In the genomic region with DNA sequence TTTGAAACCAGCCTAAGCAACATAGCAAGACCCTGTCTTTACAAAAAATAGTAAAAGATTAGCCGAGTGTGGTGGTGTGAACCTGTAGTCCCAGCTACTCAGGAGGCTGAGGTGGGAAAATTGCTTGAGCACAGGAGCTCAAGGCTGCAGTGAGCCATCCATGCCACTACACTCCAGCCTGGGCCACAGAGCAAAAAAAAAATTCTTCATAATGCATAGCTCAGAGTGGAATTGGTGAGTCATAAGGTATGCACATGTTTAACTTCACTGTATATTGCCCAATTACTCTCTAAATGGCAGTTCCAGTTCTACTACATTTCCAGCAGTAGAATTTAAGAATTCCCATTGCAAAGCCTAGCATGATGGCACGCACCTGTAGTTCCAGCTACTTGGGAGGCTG, we compare ENCODE assay signal across 12 cellular contexts. TPM values are rescaled to one million over a fixed set of nuclear protein-coding genes. Genes with fewer than 3 reads are reported as not detected.
A peak's percentile ranks its signal among the peaks of the same experiment; 100 is the strongest.
DNase-seq lines count a peak whose midpoint lies in the region; ATAC-seq and TF ChIP-seq lines count a peak whose summit lies in the region.
"Had no signal": no experiment of that assay in that cellular context is flagged by ENCODE, and none has a peak within 500 bp of the region (broad histone marks: within the 10 kb centered on the region; RNA-seq: fewer than 3 reads in every experiment).

No MANE protein-coding gene starts in this region.

- peak overlapping the region; percentile 25; the same call in 1 of the 2 replicates for H3K18ac ChIP-seq in IMR-90 (ENCODE audit: low read depth, low read length)

- H3K56ac ChIP-seq in IMR-90 (ENCODE audit: extremely low read depth, insufficient read depth, low read length), result no peak overlapping the region

- no peak overlapping the region for H3K4me3 ChIP-seq in IMR-90 (ENCODE audit: insufficient read depth, low read depth, low read length)
- no peak overlapping the region for H3K4me3 ChIP-seq in OCI-LY7 (ENCODE audit: low read depth, low read length, poor library complexity, severe bottlenecking)
- H3K4me3 ChIP-seq: adrenal gland, SK-N-MC, upper lobe of left lung had no signal

- H4K20me1 ChIP-seq in IMR-90 (ENCODE audit: insufficient read depth, low read length) (no peaks in the 10 kb centered on the region), OCI-LY7 (ENCODE audit: insufficient read depth, low read length) (no peaks in the 10 kb centered on the region)

- TF ChIP-seq POLR2A in IMR-90 (IDR thresholded peaks at IDR 0.05; ENCODE audit: low read depth, low read length), result no peak

- peak overlapping the region; percentile 86 for H3K27ac Mint-ChIP-seq in Calu3 (ENCODE audit: unreplicated experiment)
- no peak overlapping the region for H3K27ac Mint-ChIP-seq in activated naive CD8-positive, alpha-beta T cell treated with anti-CD3 and anti-CD28 coated beads for 36 hours

- H2BK20ac ChIP-seq in IMR-90 (ENCODE audit: low read depth, low read length), result peak overlapping the region; percentile 82; the same call in 1 of the 2 replicates

- H3K9me2 ChIP-seq in OCI-LY7 (ENCODE audit: insufficient read depth, low read length), result no peaks in the 10 kb centered on the region

- no peaks in the 10 kb centered on the region for H3K27me3 Mint-ChIP-seq in Calu3 (ENCODE audit: unreplicated experiment)
- no peaks in the 10 kb centered on the region for H3K27me3 Mint-ChIP-seq in activated naive CD8-positive, alpha-beta T cell treated with anti-CD3 and anti-CD28 coated beads for 36 hours

- H3K9me1 ChIP-seq in IMR-90 (ENCODE audit: insufficient read depth, low read length), result peaks cover 11% of the 10 kb centered on the region; the same call in 1 of the 2 replicates

- H3K36me3 Mint-ChIP-seq in Calu3 (ENCODE audit: insufficient read depth, unreplicated experiment), result peaks cover 8% of the 10 kb centered on the region
- H3K36me3 Mint-ChIP-seq in activated naive CD8-positive, alpha-beta T cell treated with anti-CD3 and anti-CD28 coated beads for 36 hours, result peaks cover 3% of the 10 kb centered on the region

- H3K9me3 ChIP-seq in IMR-90 (ENCODE audit: control insufficient read depth, insufficient read depth, low read length) (no peaks in the 10 kb centered on the region), OCI-LY7 (ENCODE audit: low read length) (no peaks in the 10 kb centered on the region)
- H3K9me3 ChIP-seq: adrenal gland, upper lobe of left lung had no signal

- peak overlapping the region; percentile 30; the same call in 1 of the 3 replicates for H2BK15ac ChIP-seq in IMR-90 (ENCODE audit: low read depth, low read length)

- peak overlapping the region; percentile 69 for H2BK120ac ChIP-seq in IMR-90 (ENCODE audit: low read depth, low read length)

- H3K79me2 ChIP-seq in OCI-LY7 (ENCODE audit: insufficient read depth, low read depth, low read length), result no peaks in the 10 kb centered on the region

- no peak for TF ChIP-seq RAD21 in IMR-90 (IDR thresholded peaks at IDR 0.05; ENCODE audit: low read length)

- peak overlapping the region; percentile 38; the same call in 1 of the 2 replicates for H3K4ac ChIP-seq in IMR-90 (ENCODE audit: low read depth, low read length)

- no peak overlapping the region for H4K5ac ChIP-seq in IMR-90 (ENCODE audit: low read depth, low read length)

- intact Hi-C loops in Calu3 (cut with micrococcal nuclease; ENCODE audit: unreplicated experiment) (loop anchor here (1.0 kb wide), 1 partner anchor 9 kb away; no protein-coding TSS in a partner anchor), IMR-90 (cut with micrococcal nuclease) (no loop called here), left colon (cut with DNase I, micrococcal nuclease) (no loop called here), OCI-LY7 (cut with micrococcal nuclease; ENCODE audit: unreplicated experiment) (no loop called here)

- DNase-seq in Calu3 (peak; percentile 62), IMR-90 (peak; percentile 95), left colon (no peak), ureter (ENCODE audit: low spot score) (no peak), OCI-LY7 (ENCODE audit: low spot score) (no peak)
- DNase-seq in activated naive CD8-positive, alpha-beta T cell treated with anti-CD3 and anti-CD28 coated beads for 36 hours, result peak; percentile 15
- DNase-seq: adrenal gland, upper lobe of left lung had no signal

- no peak overlapping the region for H4K91ac ChIP-seq in IMR-90 (ENCODE audit: insufficient read depth, low read depth, low read length)

- H3K9me3 Mint-ChIP-seq in Calu3 (ENCODE audit: low read depth, unreplicated experiment), result no peaks in the 10 kb centered on the region
- H3K9me3 Mint-ChIP-seq in activated naive CD8-positive, alpha-beta T cell treated with anti-CD3 and anti-CD28 coated beads for 36 hours, result no peaks in the 10 kb centered on the region

- ATAC-seq in IMR-90 (ENCODE audit: low read depth) (peak; percentile 96), left colon (peak; percentile 94), GM21619 (IDR thresholded peaks at IDR 0.05; ENCODE audit: unreplicated experiment) (no peak), GM18520 (IDR thresholded peaks at IDR 0.05; ENCODE audit: unreplicated experiment) (no peak)
- ATAC-seq: sciatic nerve had no signal

- no CpG with 5 or more reads among the region's 2 CpGs for WGBS in IMR-90 (ENCODE audit: extremely low coverage in 2 of 2, insufficient read length in 1 of 2), 2 experiments

- no peak overlapping the region for H3K23ac ChIP-seq in IMR-90 (ENCODE audit: low read depth, low read length)

- H3K4me1 ChIP-seq in IMR-90 (ENCODE audit: control insufficient read depth, insufficient read depth, low read length) (peaks cover 3% of the 10 kb centered on the region; the same call in 1 of the 2 replicates), OCI-LY7 (ENCODE audit: insufficient read depth, low read length, poor library complexity, severe bottlenecking) (peaks cover 16% of the 10 kb centered on the region)
- H3K4me1 ChIP-seq: adrenal gland had no signal

- POLR2A ChIA-PET in IMR-90 (lab: Charles Lee; ENCODE audit: unreplicated experiment), result interaction anchor here (0.6 kb wide), 1 partner anchor 9 kb away, joined by 3 read pairs; no protein-coding TSS in a partner anchor
- POLR2A ChIA-PET in OCI-LY7 (lab: Charles Lee), result interaction anchor here (1.1 kb wide), 1 partner anchor 25 kb away, joined by 3 read pairs; no protein-coding TSS in a partner anchor

- no peak overlapping the region; the same call in 1 of the 2 replicates for H3K4me2 ChIP-seq in IMR-90 (ENCODE audit: low read depth, low read length)
- no peak overlapping the region for H3K4me2 ChIP-seq in OCI-LY7 (ENCODE audit: low read length)

- H2AK9ac ChIP-seq in IMR-90 (replicated peaks; ENCODE audit: low read depth, low read length, poor library complexity), result no peak overlapping the region

- H3K4me1 Mint-ChIP-seq in Calu3 (ENCODE audit: low read depth, unreplicated experiment), result peaks cover 31% of the 10 kb centered on the region
- peaks cover 27% of the 10 kb centered on the region for H3K4me1 Mint-ChIP-seq in activated naive CD8-positive, alpha-beta T cell treated with anti-CD3 and anti-CD28 coated beads for 36 hours

- no peak overlapping the region for H3K9ac ChIP-seq in IMR-90 (ENCODE audit: low read depth, low read length)

- CTCF ChIA-PET in Calu3 (lab: Charles Lee) (interaction anchor here (0.6 to 1.4 kb wide), 9 partner anchors 9 to 50 kb away, joined by 3 to 7 read pairs (median 3); no protein-coding TSS in a partner anchor), IMR-90 (lab: Yijun Ruan, JAX) (interaction anchor here (0.5 to 1.1 kb wide), 3 partner anchors 13 to 101 kb away, joined by 3 to 4 read pairs (median 3); no protein-coding TSS in a partner anchor), OCI-LY7 (lab: Charles Lee; ENCODE audit: unreplicated experiment) (no interaction called here)

- in situ Hi-C loops in IMR-90 (cut with MboI; ENCODE audit: low sequenced_read_pairs), result no loop called here

- H3K79me1 ChIP-seq in IMR-90 (ENCODE audit: low read depth in 1 of 2, low read length in 2 of 2), result no peaks in the 10 kb centered on the region

- dilution Hi-C loops in IMR-90 (cut with HindIII; ENCODE audit: low sequenced_read_pairs, unreplicated experiment), result no loop called here

- peak; percentile 13 for TF ChIP-seq CTCF in Calu3 (IDR thresholded peaks at IDR 0.05; ENCODE audit: unreplicated experiment)
- no peak for TF ChIP-seq CTCF in IMR-90 (conservative IDR thresholded peaks at IDR 0.05; ENCODE audit: low read depth, low read length)
- no peak for TF ChIP-seq CTCF in OCI-LY7 (conservative IDR thresholded peaks at IDR 0.05; ENCODE audit: low read length)

- peak overlapping the region; percentile 17; the same call in 1 of the 2 replicates for H2AK5ac ChIP-seq in IMR-90 (ENCODE audit: low read depth, low read length)

- no peak overlapping the region for H3K4me3 Mint-ChIP-seq in Calu3 (ENCODE audit: low read depth, unreplicated experiment)
- no peak overlapping the region for H3K4me3 Mint-ChIP-seq in activated naive CD8-positive, alpha-beta T cell treated with anti-CD3 and anti-CD28 coated beads for 36 hours

- no peaks in the 10 kb centered on the region for H3K27me3 ChIP-seq in IMR-90 (ENCODE audit: control insufficient read depth, insufficient read depth, low read length)
- H3K27me3 ChIP-seq: adrenal gland, upper lobe of left lung had no signal

- no TSS peak for BruUV-seq in Calu3 (replicated peaks; lab: Mats Ljungman, UMichigan)
- no TSS peak for BruUV-seq in IMR-90 (replicated peaks; lab: Mats Ljungman, UMichigan)
- no TSS peak for BruUV-seq in OCI-LY7 (replicated peaks; lab: Mats Ljungman, UMichigan)

- peak overlapping the region; percentile 11 for H2BK5ac ChIP-seq in IMR-90 (ENCODE audit: low read depth, low read length, poor library complexity, severe bottlenecking)

- H3K27ac ChIP-seq in IMR-90 (ENCODE audit: insufficient read depth, low read length) (peak overlapping the region; percentile 34; the same call in 1 of the 2 replicates), OCI-LY7 (ENCODE audit: low read depth, low read length, poor library complexity, severe bottlenecking) (no peak overlapping the region)
- H3K27ac ChIP-seq: adrenal gland, SK-N-MC, upper lobe of left lung had no signal

- H3K36me3 ChIP-seq in IMR-90 (ENCODE audit: control insufficient read depth, insufficient read depth, low read length), result no peaks in the 10 kb centered on the region
- no peaks in the 10 kb centered on the region for H3K36me3 ChIP-seq in OCI-LY7 (ENCODE audit: insufficient read depth, low read length)
- H3K36me3 ChIP-seq: adrenal gland, upper lobe of left lung had no signal

- H2AFZ ChIP-seq in IMR-90 (replicated peaks; ENCODE audit: low read length, poor library complexity) (no peak overlapping the region), OCI-LY7 (ENCODE audit: low read length) (no peak overlapping the region)

- peak overlapping the region in 1 of 2 experiments; percentile 63; a peak in 1 of 4 replicates for H4K8ac ChIP-seq in IMR-90 (ENCODE audit: low read depth in 2 of 2, low read length in 2 of 2)

- H3K14ac ChIP-seq in IMR-90 (replicated peaks; ENCODE audit: low read depth, low read length), result no peak overlapping the region

RNA-seq across cellular contexts. Expression of a gene that starts 26.8 kb away (rescaled TPM):
- total RNA-seq in Calu3 (2022) (95.3 and 109 TPM in 2 replicates), IMR-90 (2012; rRNA removed) (54.8 and 58.9 TPM in 2 replicates), left colon (10 to 100 TPM; 53.8 to 57.5 TPM), ureter (110 TPM), OCI-LY7 (2022) (25.6 and 26.2 TPM in 2 replicates)
- 35.6 and 38.0 TPM in 2 replicates for polyA plus RNA-seq in IMR-90 (2012; rRNA removed)
- 14.5 and 24.5 TPM in 2 replicates for polyA plus RNA-seq in IMR-90 (2012; cell fraction: cytosol; rRNA removed)
- polyA plus RNA-seq in IMR-90 (2012; cell fraction: nucleus; rRNA removed; ENCODE audit: low replicate concordance), result 33.5 and 72.7 TPM in 2 replicates
- 10 to 100 TPM; 32.4 to 33.9 TPM for total RNA-seq in activated naive CD8-positive, alpha-beta T cell treated with anti-CD3 and anti-CD28 coated beads for 36 hours
- total RNA-seq in OCI-LY7 (2014; rRNA removed; shearing (Covaris generic)), result 11.2 and 15.3 TPM in 2 replicates

RNA-seq across cellular contexts. Expression of a gene that starts 51.4 kb away (rescaled TPM):
- total RNA-seq in Calu3 (2022), result 46.6 and 46.8 TPM in 2 replicates
- total RNA-seq in IMR-90 (2012; rRNA removed), result 9.5 and 11.4 TPM in 2 replicates
- 10.9 and 12.7 TPM in 2 replicates for polyA plus RNA-seq in IMR-90 (2012; rRNA removed)
- polyA plus RNA-seq in IMR-90 (2012; cell fraction: cytosol; rRNA removed), result 2.8 and 3.9 TPM in 2 replicates
- polyA plus RNA-seq in IMR-90 (2012; cell fraction: nucleus; rRNA removed; ENCODE audit: low replicate concordance), result 13.3 and 42.0 TPM in 2 replicates
- total RNA-seq in activated naive CD8-positive, alpha-beta T cell treated with anti-CD3 and anti-CD28 coated beads for 36 hours, result 10 to 100 TPM; 40.7 to 41.7 TPM
- 10 to 100 TPM; 18.7 to 20.0 TPM for total RNA-seq in left colon
- total RNA-seq in ureter, result 32.2 TPM
- total RNA-seq in OCI-LY7 (2014; rRNA removed; shearing (Covaris generic)), result 46.9 and 48.7 TPM in 2 replicates
- 68.1 and 68.6 TPM in 2 replicates for total RNA-seq in OCI-LY7 (2022)

Comparison
In these comparisons a context has a peak if more than half of its experiments do, and no peak if none do; other contexts are left out.
1. DNase-seq: peak in Calu3 (single experiment), IMR-90 (single experiment) and activated naive CD8-positive, alpha-beta T cell treated with anti-CD3 and anti-CD28 coated beads for 36 hours (single experiment); none in left colon (0 of 2), ureter (single experiment) and OCI-LY7 (single experiment).
2. ATAC-seq: peak in IMR-90 (single experiment) and left colon (single experiment); none in GM21619 (single experiment) and GM18520 (single experiment).